Comparison of ENCODE assay signal across 1 cellular context in the genomic region with DNA sequence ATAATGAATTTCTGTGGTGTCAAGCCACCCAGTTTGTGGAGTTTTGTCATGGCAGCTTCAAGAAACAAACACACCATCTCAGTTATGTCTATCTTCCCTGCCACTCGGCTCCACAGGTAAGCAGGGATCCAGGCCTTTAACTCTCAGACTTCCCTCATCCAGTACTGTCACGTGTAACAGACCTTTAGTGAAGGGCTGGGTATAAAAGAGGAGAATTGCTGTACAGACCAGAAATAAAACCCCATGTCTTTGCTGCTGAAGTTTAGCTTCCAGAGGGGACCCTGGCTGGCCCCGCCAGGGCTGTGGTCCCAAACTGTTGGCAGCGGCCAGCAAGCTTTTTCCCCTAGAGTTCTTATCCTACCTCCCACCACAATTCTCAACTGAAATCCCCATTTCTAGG.
TF ChIP-seq lines count a peak whose summit lies in the region.

No MANE protein-coding gene starts in this region.

TF ChIP-seq in H1, 55 proteins besides CTCF, POLR2A, EP300 and RAD21:
- TF ChIP-seq YY1 (IDR thresholded peaks at IDR 0.05; ENCODE audit: low read depth, low read length) (no peak), MAFK (IDR thresholded peaks at IDR 0.05; ENCODE audit: low read depth, low read length) (no peak), SP2 (IDR thresholded peaks at IDR 0.05; ENCODE audit: low read length) (no peak)
